In the genomic region with DNA sequence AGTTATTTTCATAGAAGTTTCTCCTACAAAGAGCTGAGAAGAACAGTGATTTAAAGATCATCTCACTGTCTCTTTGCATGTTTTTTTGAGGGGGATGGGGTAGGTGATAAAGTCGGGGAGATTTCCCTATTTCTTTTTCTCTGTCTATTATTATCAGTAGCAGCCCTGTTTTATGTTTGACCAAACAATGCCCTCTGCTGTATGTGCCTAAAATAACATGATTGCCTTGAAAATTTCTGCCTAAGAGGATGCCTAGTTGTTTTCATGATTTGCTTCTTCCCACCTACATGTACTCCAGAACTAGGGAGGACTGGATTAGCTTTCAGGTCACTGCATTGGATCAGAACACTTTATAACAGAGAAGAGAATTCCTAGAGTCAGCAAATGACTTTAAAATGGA, we compare ENCODE assay signal across 11 cellular contexts.
A peak's percentile ranks its signal among the peaks of the same experiment; 100 is the strongest.
DNase-seq lines count a peak whose midpoint lies in the region; ATAC-seq and TF ChIP-seq lines count a peak whose summit lies in the region.
"Had no signal": no experiment of that assay in that cellular context is flagged by ENCODE, and none has a peak within 500 bp of the region (broad histone marks: within the 10 kb centered on the region; RNA-seq: fewer than 3 reads in every experiment).

No MANE protein-coding gene starts in this region.

- no peak for ATAC-seq in HG02938 (IDR thresholded peaks at IDR 0.05; ENCODE audit: unreplicated experiment)

- TF ChIP-seq CTCF in dorsolateral prefrontal cortex (IDR thresholded peaks at IDR 0.05 in 54 of 56, conservative IDR thresholded peaks at IDR 0.05 in 2 of 56; ENCODE audit: low read depth in 1 of 56, partially characterized antibody in 56 of 56): peak in 53 of 56 donors; percentile 31 to 72 (median 56)

- no peak overlapping the region for H3K27ac Mint-ChIP-seq in activated T-cell treated with anti-CD3 and anti-CD28 coated beads, Interleukin-2, amount 50 U/mL, for 24 hours
- H3K27ac Mint-ChIP-seq: activated CD4-positive, alpha-beta T cell treated with anti-CD3 and anti-CD28 coated beads, Interleukin-2, amount 10 ng/mL, durations not matched to agents 24 days and 14 days had no signal

- DNase-seq in NCI-H1092 treated with DMSO at 0.1 percent for 48 hours (lab: John Stamatoyannopoulos, UW): peak; percentile 40
- no peak for DNase-seq in NCI-H1092 (lab: John Stamatoyannopoulos, UW)
- peak; percentile 50 for DNase-seq in NCI-H2227 (lab: John Stamatoyannopoulos, UW; ENCODE audit: unreplicated experiment)
- DNase-seq in dorsolateral prefrontal cortex: no peak
- DNase-seq in putamen (ENCODE audit: low spot score): peak; percentile 20
- no peak for DNase-seq in stimulated activated CD4-positive, alpha-beta T cell treated with anti-CD3 and anti-CD28 coated beads, Interleukin-2, amount 100 ng/mL, for 24 hours
- DNase-seq in activated T-cell treated with anti-CD3 and anti-CD28 coated beads, Interleukin-2, amount 50 U/mL, for 24 hours: no peak
- DNase-seq: activated CD4-positive, alpha-beta T cell treated with anti-CD3 and anti-CD28 coated beads, Interleukin-2, amount 10 ng/mL, durations not matched to agents 24 days and 14 days; NCI-H2107; stomach had no signal

- intact Hi-C loops in dorsolateral prefrontal cortex (cut with DNase I): no loop called here

- peaks cover 12% of the 10 kb centered on the region for H3K9me3 Mint-ChIP-seq in activated T-cell treated with anti-CD3 and anti-CD28 coated beads, Interleukin-2, amount 50 U/mL, for 24 hours

- no peaks in the 10 kb centered on the region for H3K36me3 Mint-ChIP-seq in activated T-cell treated with anti-CD3 and anti-CD28 coated beads, Interleukin-2, amount 50 U/mL, for 24 hours (ENCODE audit: low read depth)

- no peaks in the 10 kb centered on the region for H3K27me3 ChIP-seq in dorsolateral prefrontal cortex
- H3K27me3 ChIP-seq: stomach had no signal

- peak overlapping the region in 17 of 59 donors; percentile 1 to 49 (median 28) for H3K27ac ChIP-seq in dorsolateral prefrontal cortex
- H3K27ac ChIP-seq: stomach had no signal

- H3K4me1 Mint-ChIP-seq in activated T-cell treated with anti-CD3 and anti-CD28 coated beads, Interleukin-2, amount 50 U/mL, for 24 hours (ENCODE audit: low read depth): no peaks in the 10 kb centered on the region
- H3K4me1 Mint-ChIP-seq: activated CD4-positive, alpha-beta T cell treated with anti-CD3 and anti-CD28 coated beads, Interleukin-2, amount 10 ng/mL, durations not matched to agents 24 days and 14 days had no signal

- no peak overlapping the region for H3K4me3 Mint-ChIP-seq in activated T-cell treated with anti-CD3 and anti-CD28 coated beads, Interleukin-2, amount 50 U/mL, for 24 hours
- H3K4me3 Mint-ChIP-seq: activated CD4-positive, alpha-beta T cell treated with anti-CD3 and anti-CD28 coated beads, Interleukin-2, amount 10 ng/mL, durations not matched to agents 24 days and 14 days had no signal

- H3K4me3 ChIP-seq in dorsolateral prefrontal cortex: peak overlapping the region in 1 of 59 donors; percentile 26
- H3K4me3 ChIP-seq: stomach had no signal

- no peaks in the 10 kb centered on the region for H3K27me3 Mint-ChIP-seq in activated T-cell treated with anti-CD3 and anti-CD28 coated beads, Interleukin-2, amount 50 U/mL, for 24 hours
- H3K27me3 Mint-ChIP-seq: activated CD4-positive, alpha-beta T cell treated with anti-CD3 and anti-CD28 coated beads, Interleukin-2, amount 10 ng/mL, durations not matched to agents 24 days and 14 days had no signal

Comparison
In these comparisons a context has a peak if more than half of its experiments do, and no peak if none do; other contexts are left out.
1. DNase-seq: peak in NCI-H1092 treated with DMSO at 0.1 percent for 48 hours (single experiment), NCI-H2227 (single experiment) and putamen (single experiment); none in NCI-H1092 (single experiment), dorsolateral prefrontal cortex (0 of 10), stimulated activated CD4-positive, alpha-beta T cell treated with anti-CD3 and anti-CD28 coated beads, Interleukin-2, amount 100 ng/mL, for 24 hours (0 of 2) and activated T-cell treated with anti-CD3 and anti-CD28 coated beads, Interleukin-2, amount 50 U/mL, for 24 hours (single experiment).